1 cellular context compared by ENCODE assay signal in genomic region chr11:64607381-64608259, GRCh38.
TF ChIP-seq lines count a peak whose summit lies in the region.

No MANE protein-coding gene starts in this region.

TF ChIP-seq in GM23338, 12 proteins besides CTCF, POLR2A, EP300 and RAD21 (continued from another document):
- no peak for TF ChIP-seq REST (IDR thresholded peaks at IDR 0.05; ENCODE audit: unreplicated experiment)
- no peak for TF ChIP-seq ZNF114 (CRISPR knock-in tag; IDR thresholded peaks at IDR 0.05)
- no peak for TF ChIP-seq CREB1 (CRISPR knock-in tag; IDR thresholded peaks at IDR 0.05; ENCODE audit: low read depth)
- TF ChIP-seq NANOG (IDR thresholded peaks at IDR 0.05; ENCODE audit: borderline replicate concordance): no peak
- no peak for TF ChIP-seq JUNB (IDR thresholded peaks at IDR 0.05; ENCODE audit: unreplicated experiment)
- TF ChIP-seq EZH2 (IDR thresholded peaks at IDR 0.05; ENCODE audit: low read depth, unreplicated experiment): no peak
